9 cellular contexts compared by ENCODE assay signal in the genomic region with DNA sequence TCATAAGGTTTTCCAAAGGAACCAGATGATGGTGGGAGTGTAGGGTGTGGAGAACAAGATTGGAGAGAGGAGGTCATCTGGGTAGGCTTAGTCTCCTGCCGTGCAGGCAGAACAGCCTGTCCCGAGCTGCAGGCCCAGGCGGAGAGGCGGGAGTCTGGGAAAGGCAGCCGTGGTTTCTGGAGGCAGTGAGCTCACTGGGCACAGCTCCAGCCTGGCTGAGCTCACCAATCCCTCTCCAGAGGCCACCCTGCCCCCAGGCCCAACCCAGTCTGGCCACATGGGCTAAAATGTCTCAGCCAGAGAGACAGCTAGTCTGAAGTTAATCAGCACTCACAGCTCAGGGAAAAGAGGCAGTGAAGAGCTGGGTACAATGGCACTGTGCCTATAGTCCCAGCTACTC. TPM values are rescaled to one million over a fixed set of nuclear protein-coding genes. Genes with fewer than 3 reads are reported as not detected.
DNase-seq lines count a peak whose midpoint lies in the region; ATAC-seq, FAIRE-seq and TF ChIP-seq lines count a peak whose summit lies in the region.
"Had no signal": no experiment of that assay in that cellular context is flagged by ENCODE, and none has a peak within 500 bp of the region (broad histone marks: within the 10 kb centered on the region; RNA-seq: fewer than 3 reads in every experiment).

No MANE protein-coding gene starts in this region.

- H3K9ac ChIP-seq in SK-N-SH (peak overlapping the region; percentile 25; the same call in 1 of the 2 replicates), parathyroid adenoma (no peak overlapping the region)

- BruUV-seq in Calu3 (replicated peaks; lab: Mats Ljungman, UMichigan) = no TSS peak

- DNase-seq in Calu3 (peak; percentile 84), SK-N-SH (peak; percentile 81), frontal cortex (ENCODE audit: low spot score in 2 of 2) (peak; percentile 31 to 69), D721Med (ENCODE audit: insufficient read length, low spot score) (no peak)
- DNase-seq in activated T-cell treated with anti-CD3 and anti-CD28 coated beads, Interleukin-2, amount 50 U/mL, for 4 hours = no peak

- peaks cover 7% of the 10 kb centered on the region for H3K36me3 Mint-ChIP-seq in Calu3 (ENCODE audit: insufficient read depth, unreplicated experiment)
- H3K36me3 Mint-ChIP-seq in activated T-cell treated with anti-CD3 and anti-CD28 coated beads, Interleukin-2, amount 50 U/mL, for 4 hours (ENCODE audit: insufficient read depth) = no peaks in the 10 kb centered on the region

- peaks cover 6% of the 10 kb centered on the region for H3K4me1 Mint-ChIP-seq in Calu3 (ENCODE audit: low read depth, unreplicated experiment)
- H3K4me1 Mint-ChIP-seq in activated T-cell treated with anti-CD3 and anti-CD28 coated beads, Interleukin-2, amount 50 U/mL, for 4 hours (ENCODE audit: low read depth) = no peaks in the 10 kb centered on the region

- no peak for TF ChIP-seq RAD21 in SK-N-SH (IDR thresholded peaks at IDR 0.05; ENCODE audit: low read length)

- POLR2A ChIA-PET in SK-N-SH (lab: Yijun Ruan, JAX) = interaction anchor here (1.1 to 1.2 kb wide), 3 partner anchors 10 to 78 kb away, joined by 3 to 6 read pairs (median 4); a partner anchor contains a TSS

- H3K27me3 Mint-ChIP-seq in Calu3 (ENCODE audit: unreplicated experiment) = no peaks in the 10 kb centered on the region
- H3K27me3 Mint-ChIP-seq in activated T-cell treated with anti-CD3 and anti-CD28 coated beads, Interleukin-2, amount 50 U/mL, for 4 hours (ENCODE audit: low read depth) = no peaks in the 10 kb centered on the region

- no peaks in the 10 kb centered on the region for H3K9me3 Mint-ChIP-seq in Calu3 (ENCODE audit: low read depth, unreplicated experiment)
- H3K9me3 Mint-ChIP-seq in activated T-cell treated with anti-CD3 and anti-CD28 coated beads, Interleukin-2, amount 50 U/mL, for 4 hours = no peaks in the 10 kb centered on the region

- H3K27me3 ChIP-seq in SK-N-SH (ENCODE audit: insufficient read depth) (no peaks in the 10 kb centered on the region), parathyroid adenoma (ENCODE audit: control insufficient read depth, insufficient read depth, low read length) (no peaks in the 10 kb centered on the region)

- no peak overlapping the region for H3K4me3 ChIP-seq in SK-N-SH (ENCODE audit: low read depth in 2 of 2, low read length in 1 of 2)
- no peak overlapping the region for H3K4me3 ChIP-seq in parathyroid adenoma (ENCODE audit: low read depth, low read length)

- WGBS in SK-N-SH (ENCODE audit: low lambda C conversion rate) = no CpG with 5 or more reads among the region's 5 CpGs

- H3K79me2 ChIP-seq in SK-N-SH (ENCODE audit: insufficient read depth) (peaks cover 5% of the 10 kb centered on the region; the same call in 1 of the 2 replicates), parathyroid adenoma (no peaks in the 10 kb centered on the region)

- no peak overlapping the region for H3K27ac Mint-ChIP-seq in Calu3 (ENCODE audit: unreplicated experiment)

- CTCF ChIA-PET in Calu3 (lab: Charles Lee) = interaction anchor here (0.7 to 1.1 kb wide), 8 partner anchors 9 to 78 kb away, joined by 3 to 9 read pairs (median 4); a partner anchor contains a TSS
- CTCF ChIA-PET in SK-N-SH (lab: Yijun Ruan, JAX) = interaction anchor here (0.8 to 1.9 kb wide), 7 partner anchors 11 to 151 kb away, joined by 3 to 7 read pairs (median 5); a partner anchor contains a TSS

- TF ChIP-seq EP300 in SK-N-SH (IDR thresholded peaks at IDR 0.05; ENCODE audit: borderline replicate concordance in 1 of 2, low read depth in 1 of 2, low read length in 1 of 2) = peak in 1 of 2 experiments; percentile 52; a peak in 1 of 4 replicates

- intact Hi-C loops in Calu3 (cut with micrococcal nuclease; ENCODE audit: unreplicated experiment) = no loop called here

- no peaks in the 10 kb centered on the region for H3K9me2 ChIP-seq in SK-N-SH

- H3K36me3 ChIP-seq in SK-N-SH (replicated peaks in 1 of 2; ENCODE audit: control insufficient read depth in 1 of 2, insufficient read depth in 2 of 2, low read length in 1 of 2) (peaks cover 15 to 17% of the 10 kb centered on the region in 2 experiments), parathyroid adenoma (ENCODE audit: control insufficient read depth, insufficient read depth, low read length) (no peaks in the 10 kb centered on the region)

- no peak for FAIRE-seq in frontal cortex (lab: Jason Lieb, UNC)
- FAIRE-seq in D721Med (lab: Jason Lieb, UNC) = no peak
- FAIRE-seq: islet of Langerhans had no signal

- H3K9me3 ChIP-seq in SK-N-SH (no peaks in the 10 kb centered on the region), parathyroid adenoma (ENCODE audit: control insufficient read depth, low read length) (no peaks in the 10 kb centered on the region)

- TF ChIP-seq CTCF in Calu3 (IDR thresholded peaks at IDR 0.05; ENCODE audit: unreplicated experiment) (no peak), SK-N-SH (IDR thresholded peaks at IDR 0.05) (no peak), parathyroid adenoma (IDR thresholded peaks at IDR 0.05) (no peak), D721Med (IDR thresholded peaks at IDR 0.05; ENCODE audit: insufficient read depth, missing control alignments) (no peak)

- no peak for ATAC-seq in activated T-cell treated with anti-CD3 and anti-CD28 coated beads, Interleukin-2, amount 50 U/mL, for 4 hours
- ATAC-seq in GM19035 (IDR thresholded peaks at IDR 0.05; ENCODE audit: unreplicated experiment) (no peak), GM21825 (IDR thresholded peaks at IDR 0.05; ENCODE audit: unreplicated experiment) (no peak)

- H2AFZ ChIP-seq in SK-N-SH (ENCODE audit: low read depth) (no peak overlapping the region; the same call in 1 of the 2 replicates), parathyroid adenoma (peak overlapping the region; percentile 70)

- H3K27ac ChIP-seq in SK-N-SH (ENCODE audit: low read depth in 2 of 2, low read length in 1 of 2) (peak overlapping the region; percentile 76 to 77), parathyroid adenoma (no peak overlapping the region)

- H3K4me2 ChIP-seq in SK-N-SH (peak overlapping the region; percentile 40; the same call in 1 of the 2 replicates), parathyroid adenoma (ENCODE audit: low read length) (no peak overlapping the region)

- no peaks in the 10 kb centered on the region for H4K20me1 ChIP-seq in SK-N-SH (ENCODE audit: insufficient read depth)

- H3K4me1 ChIP-seq in SK-N-SH (ENCODE audit: control insufficient read depth in 1 of 2, insufficient read depth in 2 of 2, low read depth in 1 of 2, low read length in 1 of 2) (peaks cover 7 to 11% of the 10 kb centered on the region in 2 experiments; a peak in 3 of 4 replicates), parathyroid adenoma (peaks cover 3% of the 10 kb centered on the region)

- H3F3A ChIP-seq in SK-N-SH (replicated peaks; ENCODE audit: insufficient read depth) = no peaks in the 10 kb centered on the region

- no peak overlapping the region for H3K4me3 Mint-ChIP-seq in Calu3 (ENCODE audit: low read depth, unreplicated experiment)
- H3K4me3 Mint-ChIP-seq in activated T-cell treated with anti-CD3 and anti-CD28 coated beads, Interleukin-2, amount 50 U/mL, for 4 hours = no peak overlapping the region

TF ChIP-seq in SK-N-SH, 30 proteins besides CTCF, POLR2A, EP300 and RAD21 (continues in another document):
- TF ChIP-seq MEF2A (IDR thresholded peaks at IDR 0.05; ENCODE audit: borderline replicate concordance, low read depth) (no peak), MXI1 (IDR thresholded peaks at IDR 0.05; ENCODE audit: low read depth, low read length) (peak; percentile 61), RCOR1 (IDR thresholded peaks at IDR 0.05; ENCODE audit: low read length) (peak; percentile 33; the same call in 1 of the 2 replicates), YY1 (IDR thresholded peaks at IDR 0.05; ENCODE audit: low read depth) (0 out of 2 replicates have a peak, but pooled peaks have one; percentile 15), CHD2 (IDR thresholded peaks at IDR 0.05; ENCODE audit: low read length, partially characterized antibody) (peak; percentile 71), SMC3 (IDR thresholded peaks at IDR 0.05; ENCODE audit: low read depth, low read length) (peak; percentile 8; the same call in 1 of the 2 replicates), FOXJ3 (CRISPR knock-in tag; IDR thresholded peaks at IDR 0.05) (no peak)
- TF ChIP-seq, protein P1, sequence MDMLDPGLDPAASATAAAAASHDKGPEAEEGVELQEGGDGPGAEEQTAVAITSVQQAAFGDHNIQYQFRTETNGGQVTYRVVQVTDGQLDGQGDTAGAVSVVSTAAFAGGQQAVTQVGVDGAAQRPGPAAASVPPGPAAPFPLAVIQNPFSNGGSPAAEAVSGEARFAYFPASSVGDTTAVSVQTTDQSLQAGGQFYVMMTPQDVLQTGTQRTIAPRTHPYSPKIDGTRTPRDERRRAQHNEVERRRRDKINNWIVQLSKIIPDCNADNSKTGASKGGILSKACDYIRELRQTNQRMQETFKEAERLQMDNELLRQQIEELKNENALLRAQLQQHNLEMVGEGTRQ (IDR thresholded peaks at IDR 0.05; ENCODE audit: borderline replicate concordance, low read depth, low read length) = peak; percentile 28; the same call in 1 of the 2 replicates
- TF ChIP-seq, protein P2, sequence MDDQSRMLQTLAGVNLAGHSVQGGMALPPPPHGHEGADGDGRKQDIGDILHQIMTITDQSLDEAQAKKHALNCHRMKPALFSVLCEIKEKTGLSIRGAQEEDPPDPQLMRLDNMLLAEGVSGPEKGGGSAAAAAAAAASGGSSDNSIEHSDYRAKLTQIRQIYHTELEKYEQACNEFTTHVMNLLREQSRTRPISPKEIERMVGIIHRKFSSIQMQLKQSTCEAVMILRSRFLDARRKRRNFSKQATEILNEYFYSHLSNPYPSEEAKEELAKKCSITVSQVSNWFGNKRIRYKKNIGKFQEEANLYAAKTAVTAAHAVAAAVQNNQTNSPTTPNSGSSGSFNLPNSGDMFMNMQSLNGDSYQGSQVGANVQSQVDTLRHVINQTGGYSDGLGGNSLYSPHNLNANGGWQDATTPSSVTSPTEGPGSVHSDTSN (IDR thresholded peaks at IDR 0.05) = peak; percentile 61
- TF ChIP-seq, protein P3, sequence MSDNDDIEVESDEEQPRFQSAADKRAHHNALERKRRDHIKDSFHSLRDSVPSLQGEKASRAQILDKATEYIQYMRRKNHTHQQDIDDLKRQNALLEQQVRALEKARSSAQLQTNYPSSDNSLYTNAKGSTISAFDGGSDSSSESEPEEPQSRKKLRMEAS (IDR thresholded peaks at IDR 0.05; ENCODE audit: low read depth) = peak; percentile 93

RNA-seq across cellular contexts. Expression of a gene that starts 12.3 kb away (rescaled TPM):
- total RNA-seq in Calu3 (2022) (45.1 and 51.8 TPM in 2 replicates), frontal cortex (13.9 TPM)
- 67.2 and 73.5 TPM in 2 replicates for polyA plus RNA-seq in SK-N-SH (2012; rRNA removed)
- polyA plus RNA-seq in SK-N-SH (2012; cell fraction: cytosol; rRNA removed) = 48.5 and 58.5 TPM in 2 replicates
- polyA plus RNA-seq in SK-N-SH (2012; cell fraction: nucleus; rRNA removed) = 71.2 and 94.8 TPM in 2 replicates
- 1 to 10 TPM in 2 of 3 donors, under 1 TPM in 1; 0.86 to 3.5 (median 1.3) TPM for total RNA-seq in activated T-cell treated with anti-CD3 and anti-CD28 coated beads, Interleukin-2, amount 50 U/mL, for 4 hours

RNA-seq across cellular contexts. Expression of a gene that starts 42.2 kb away (rescaled TPM):
- total RNA-seq in Calu3 (2022) (15.4 and 20.8 TPM in 2 replicates), frontal cortex (2.0 TPM)
- polyA plus RNA-seq in SK-N-SH (2012; rRNA removed) = 45.1 and 57.1 TPM in 2 replicates
- 21.9 and 44.4 TPM in 2 replicates for polyA plus RNA-seq in SK-N-SH (2012; cell fraction: cytosol; rRNA removed)
- 118 and 143 TPM in 2 replicates for polyA plus RNA-seq in SK-N-SH (2012; cell fraction: nucleus; rRNA removed)
- under 1 TPM; 0.32 to 0.43 (median 0.35) TPM for total RNA-seq in activated T-cell treated with anti-CD3 and anti-CD28 coated beads, Interleukin-2, amount 50 U/mL, for 4 hours

Comparison
In these comparisons a context has a peak if more than half of its experiments do, and no peak if none do; other contexts are left out.
1. DNase-seq: peak in Calu3 (single experiment), SK-N-SH (single experiment) and frontal cortex (2 of 2); none in D721Med (single experiment) and activated T-cell treated with anti-CD3 and anti-CD28 coated beads, Interleukin-2, amount 50 U/mL, for 4 hours (single experiment).